2 cellular contexts compared by ENCODE assay signal in genomic region chr1:67324068-67324467, GRCh38.
TF ChIP-seq lines count a peak whose summit lies in the region.

No MANE protein-coding gene starts in this region.

TF ChIP-seq in HepG2, 621 proteins besides CTCF, POLR2A, EP300 and RAD21:
- TF ChIP-seq ZBTB1 (CRISPR knock-in tag; IDR thresholded peaks at IDR 0.05; ENCODE audit: borderline replicate concordance) (no peak), ZNF713 (CRISPR knock-in tag; IDR thresholded peaks at IDR 0.05) (no peak), KLF13 (CRISPR knock-in tag; IDR thresholded peaks at IDR 0.05) (no peak), KLF11 (CRISPR knock-in tag; IDR thresholded peaks at IDR 0.05) (no peak), CEBPB (IDR thresholded peaks at IDR 0.05; ENCODE audit: borderline replicate concordance, low read depth, low read length) (peak; percentile 54; the same call in 1 of the 2 replicates)

TF ChIP-seq in K562, 482 proteins besides CTCF, POLR2A, EP300 and RAD21:
- TF ChIP-seq CEBPB (tag; IDR thresholded peaks at IDR 0.05), result peak; percentile 73
- no peak for TF ChIP-seq ZNF311 (CRISPR knock-in tag; IDR thresholded peaks at IDR 0.05)
